12 cellular contexts compared by ENCODE assay signal in genomic region chr9:76365028-76365427, GRCh38. TPM values are rescaled to one million over a fixed set of nuclear protein-coding genes. Genes with fewer than 3 reads are reported as not detected.
DNase-seq lines count a peak whose midpoint lies in the region; ATAC-seq and TF ChIP-seq lines count a peak whose summit lies in the region.
"Had no signal": no experiment of that assay in that cellular context is flagged by ENCODE, and none has a peak within 500 bp of the region (broad histone marks: within the 10 kb centered on the region; RNA-seq: fewer than 3 reads in every experiment).

No MANE protein-coding gene starts in this region.

- POLR2A ChIA-PET in WTC11 (lab: Charles Lee): no interaction called here

- DNase-seq in AG08396 (ENCODE audit: low spot score) (peak; percentile 29), HT1080 (ENCODE audit: low read depth) (peak; percentile 57), cerebellar cortex (ENCODE audit: low spot score) (peak; percentile 20), kidney tubule cell (ENCODE audit: low spot score) (peak; percentile 96), DMS153 treated with DMSO at 0.1 percent for 48 hours (lab: John Stamatoyannopoulos, UW; ENCODE audit: unreplicated experiment) (no peak), WTC11 (ENCODE audit: low spot score) (no peak)
- DNase-seq: activated CD8-positive, alpha-beta memory T cell treated with anti-CD3 and anti-CD28 coated beads, Interleukin-2, amount 10 ng/mL, durations not matched to agents 7 days and 5 days; BE2C; NCI-H1105 had no signal

- H3K27me3 Mint-ChIP-seq in WTC11 (ENCODE audit: low read depth): no peaks in the 10 kb centered on the region; the same call in 1 of the 2 replicates

- TF ChIP-seq CTCF in WTC11 (IDR thresholded peaks at IDR 0.05): no peak

- H3K36me3 Mint-ChIP-seq in WTC11: no peaks in the 10 kb centered on the region
- H3K36me3 Mint-ChIP-seq: activated CD8-positive, alpha-beta memory T cell treated with anti-CD3 and anti-CD28 coated beads, Interleukin-2, amount 10 ng/mL, durations not matched to agents 7 days and 5 days; memory B cell had no signal

- CTCF ChIA-PET in WTC11 (lab: Charles Lee): no interaction called here

- no peak overlapping the region for H3K4me3 Mint-ChIP-seq in WTC11
- H3K4me3 Mint-ChIP-seq: activated CD8-positive, alpha-beta memory T cell treated with anti-CD3 and anti-CD28 coated beads, Interleukin-2, amount 10 ng/mL, durations not matched to agents 7 days and 5 days; memory B cell had no signal

- ATAC-seq in WTC11 (no peak), GM21526 (IDR thresholded peaks at IDR 0.05; ENCODE audit: low FRiP score, unreplicated experiment) (no peak), GM18909 (IDR thresholded peaks at IDR 0.05; ENCODE audit: poor library complexity, unreplicated experiment) (no peak)
- ATAC-seq: activated CD8-positive, alpha-beta memory T cell treated with anti-CD3 and anti-CD28 coated beads, Interleukin-2, amount 10 ng/mL, durations not matched to agents 7 days and 5 days had no signal

- H3K27ac Mint-ChIP-seq in WTC11: no peak overlapping the region
- H3K27ac Mint-ChIP-seq: activated CD8-positive, alpha-beta memory T cell treated with anti-CD3 and anti-CD28 coated beads, Interleukin-2, amount 10 ng/mL, durations not matched to agents 7 days and 5 days; memory B cell had no signal

- peaks cover 4% of the 10 kb centered on the region for H3K9me3 Mint-ChIP-seq in WTC11
- H3K9me3 Mint-ChIP-seq: memory B cell had no signal

- H3K4me1 Mint-ChIP-seq in WTC11: peaks cover 13% of the 10 kb centered on the region
- H3K4me1 Mint-ChIP-seq: activated CD8-positive, alpha-beta memory T cell treated with anti-CD3 and anti-CD28 coated beads, Interleukin-2, amount 10 ng/mL, durations not matched to agents 7 days and 5 days; memory B cell had no signal

TF ChIP-seq in WTC11, 78 proteins besides CTCF, POLR2A, EP300 and RAD21:
- TF ChIP-seq JUN (CRISPR knock-in tag; IDR thresholded peaks at IDR 0.05) (no peak), CREB1 (CRISPR knock-in tag; IDR thresholded peaks at IDR 0.05) (no peak), NFE2L1 (CRISPR knock-in tag; IDR thresholded peaks at IDR 0.05) (no peak), ZNF423 (CRISPR knock-in tag; IDR thresholded peaks at IDR 0.05) (no peak), ZNF416 (CRISPR knock-in tag; IDR thresholded peaks at IDR 0.05) (no peak)
- TF ChIP-seq, protein P1, sequence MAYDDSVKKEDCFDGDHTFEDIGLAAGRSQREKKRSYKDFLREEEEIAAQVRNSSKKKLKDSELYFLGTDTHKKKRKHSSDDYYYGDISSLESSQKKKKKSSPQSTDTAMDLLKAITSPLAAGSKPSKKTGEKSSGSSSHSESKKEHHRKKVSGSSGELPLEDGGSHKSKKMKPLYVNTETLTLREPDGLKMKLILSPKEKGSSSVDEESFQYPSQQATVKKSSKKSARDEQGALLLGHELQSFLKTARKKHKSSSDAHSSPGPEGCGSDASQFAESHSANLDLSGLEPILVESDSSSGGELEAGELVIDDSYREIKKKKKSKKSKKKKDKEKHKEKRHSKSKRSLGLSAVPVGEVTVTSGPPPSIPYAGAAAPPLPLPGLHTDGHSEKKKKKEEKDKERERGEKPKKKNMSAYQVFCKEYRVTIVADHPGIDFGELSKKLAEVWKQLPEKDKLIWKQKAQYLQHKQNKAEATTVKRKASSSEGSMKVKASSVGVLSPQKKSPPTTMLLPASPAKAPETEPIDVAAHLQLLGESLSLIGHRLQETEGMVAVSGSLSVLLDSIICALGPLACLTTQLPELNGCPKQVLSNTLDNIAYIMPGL (CRISPR knock-in tag; IDR thresholded peaks at IDR 0.05): no peak
- TF ChIP-seq, protein P2, sequence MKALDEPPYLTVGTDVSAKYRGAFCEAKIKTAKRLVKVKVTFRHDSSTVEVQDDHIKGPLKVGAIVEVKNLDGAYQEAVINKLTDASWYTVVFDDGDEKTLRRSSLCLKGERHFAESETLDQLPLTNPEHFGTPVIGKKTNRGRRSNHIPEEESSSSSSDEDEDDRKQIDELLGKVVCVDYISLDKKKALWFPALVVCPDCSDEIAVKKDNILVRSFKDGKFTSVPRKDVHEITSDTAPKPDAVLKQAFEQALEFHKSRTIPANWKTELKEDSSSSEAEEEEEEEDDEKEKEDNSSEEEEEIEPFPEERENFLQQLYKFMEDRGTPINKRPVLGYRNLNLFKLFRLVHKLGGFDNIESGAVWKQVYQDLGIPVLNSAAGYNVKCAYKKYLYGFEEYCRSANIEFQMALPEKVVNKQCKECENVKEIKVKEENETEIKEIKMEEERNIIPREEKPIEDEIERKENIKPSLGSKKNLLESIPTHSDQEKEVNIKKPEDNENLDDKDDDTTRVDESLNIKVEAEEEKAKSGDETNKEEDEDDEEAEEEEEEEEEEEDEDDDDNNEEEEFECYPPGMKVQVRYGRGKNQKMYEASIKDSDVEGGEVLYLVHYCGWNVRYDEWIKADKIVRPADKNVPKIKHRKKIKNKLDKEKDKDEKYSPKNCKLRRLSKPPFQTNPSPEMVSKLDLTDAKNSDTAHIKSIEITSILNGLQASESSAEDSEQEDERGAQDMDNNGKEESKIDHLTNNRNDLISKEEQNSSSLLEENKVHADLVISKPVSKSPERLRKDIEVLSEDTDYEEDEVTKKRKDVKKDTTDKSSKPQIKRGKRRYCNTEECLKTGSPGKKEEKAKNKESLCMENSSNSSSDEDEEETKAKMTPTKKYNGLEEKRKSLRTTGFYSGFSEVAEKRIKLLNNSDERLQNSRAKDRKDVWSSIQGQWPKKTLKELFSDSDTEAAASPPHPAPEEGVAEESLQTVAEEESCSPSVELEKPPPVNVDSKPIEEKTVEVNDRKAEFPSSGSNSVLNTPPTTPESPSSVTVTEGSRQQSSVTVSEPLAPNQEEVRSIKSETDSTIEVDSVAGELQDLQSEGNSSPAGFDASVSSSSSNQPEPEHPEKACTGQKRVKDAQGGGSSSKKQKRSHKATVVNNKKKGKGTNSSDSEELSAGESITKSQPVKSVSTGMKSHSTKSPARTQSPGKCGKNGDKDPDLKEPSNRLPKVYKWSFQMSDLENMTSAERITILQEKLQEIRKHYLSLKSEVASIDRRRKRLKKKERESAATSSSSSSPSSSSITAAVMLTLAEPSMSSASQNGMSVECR (CRISPR knock-in tag; IDR thresholded peaks at IDR 0.05; ENCODE audit: borderline replicate concordance): no peak
- TF ChIP-seq, protein P3, sequence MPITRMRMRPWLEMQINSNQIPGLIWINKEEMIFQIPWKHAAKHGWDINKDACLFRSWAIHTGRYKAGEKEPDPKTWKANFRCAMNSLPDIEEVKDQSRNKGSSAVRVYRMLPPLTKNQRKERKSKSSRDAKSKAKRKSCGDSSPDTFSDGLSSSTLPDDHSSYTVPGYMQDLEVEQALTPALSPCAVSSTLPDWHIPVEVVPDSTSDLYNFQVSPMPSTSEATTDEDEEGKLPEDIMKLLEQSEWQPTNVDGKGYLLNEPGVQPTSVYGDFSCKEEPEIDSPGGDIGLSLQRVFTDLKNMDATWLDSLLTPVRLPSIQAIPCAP (CRISPR knock-in tag; IDR thresholded peaks at IDR 0.05): no peak

RNA-seq across cellular contexts. Expression of gene RFK, which starts 29.2 kb away (rescaled TPM):
- total RNA-seq in HT1080 (2014; rRNA removed; shearing (Covaris generic)): 23.7 and 25.3 TPM in 2 replicates
- 38.1 and 43.4 TPM in 2 replicates for polyA plus RNA-seq in HT1080 (2015; cell fraction: cytosol; rRNA removed)
- 11.7 and 17.1 TPM in 2 replicates for polyA plus RNA-seq in HT1080 (2015; cell fraction: nucleus; rRNA removed)
- 10.6 to 14.9 TPM (median 13.2 TPM) in 3 replicates for total RNA-seq in WTC11 (2021)

Comparison
In these comparisons a context has a peak if more than half of its experiments do, and no peak if none do; other contexts are left out.
1. DNase-seq: peak in AG08396 (single experiment), HT1080 (single experiment), cerebellar cortex (single experiment) and kidney tubule cell (single experiment); none in DMS153 treated with DMSO at 0.1 percent for 48 hours (single experiment) and WTC11 (single experiment).